20 cellular contexts compared by ENCODE assay signal in the genomic region with DNA sequence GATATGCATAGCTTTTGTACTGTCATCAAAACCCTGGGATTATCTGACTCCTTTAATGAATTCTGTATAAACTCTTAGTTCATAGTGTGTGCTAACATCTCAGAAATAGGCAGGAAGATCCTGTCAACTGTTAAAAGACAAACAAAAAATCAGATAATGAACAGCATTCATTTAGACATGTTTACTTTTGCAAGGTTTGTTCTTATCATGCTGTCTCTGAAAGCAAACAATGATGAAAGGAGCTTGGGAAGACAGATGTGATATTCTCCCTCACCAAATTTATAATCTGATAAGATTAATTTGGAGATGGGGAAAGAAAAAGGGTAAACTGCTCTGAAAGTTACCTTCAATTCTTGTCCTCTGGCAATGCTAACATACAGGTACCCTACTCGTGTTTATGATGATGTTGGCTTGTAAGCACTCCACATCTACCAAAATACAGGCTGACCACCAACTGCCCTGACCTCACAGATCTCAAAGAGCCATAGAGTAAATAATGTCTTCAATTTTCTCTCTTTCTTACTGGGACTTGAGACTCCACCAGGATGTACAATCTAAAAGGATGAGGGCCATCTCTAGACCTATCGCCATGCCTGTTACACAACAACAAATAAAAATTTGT.
A peak's percentile ranks its signal among the peaks of the same experiment; 100 is the strongest.
DNase-seq lines count a peak whose midpoint lies in the region; ATAC-seq, FAIRE-seq and TF ChIP-seq lines count a peak whose summit lies in the region.
"Had no signal": no experiment of that assay in that cellular context is flagged by ENCODE, and none has a peak within 500 bp of the region (broad histone marks: within the 10 kb centered on the region; RNA-seq: fewer than 3 reads in every experiment).

No MANE protein-coding gene starts in this region.

- H2AK5ac ChIP-seq in H1 (ENCODE audit: low read depth, low read length) (no peak overlapping the region), mesendoderm (ENCODE audit: low read length) (no peak overlapping the region)

- H3K9ac ChIP-seq in H1 (replicated peaks in 1 of 4; ENCODE audit: extremely low read depth in 1 of 4, low read depth in 3 of 4, low read length in 3 of 4) (no peak overlapping the region), mesendoderm (ENCODE audit: low read length) (no peak overlapping the region)

- H3K79me1 ChIP-seq in H1 (ENCODE audit: low read depth, low read length) (no peaks in the 10 kb centered on the region), mesendoderm (ENCODE audit: low read length) (no peaks in the 10 kb centered on the region)

- no peak overlapping the region for H3K4me2 ChIP-seq in H1 (ENCODE audit: insufficient read depth in 1 of 2, low read depth in 2 of 2, low read length in 2 of 2)
- H3K4me2 ChIP-seq in mesendoderm (ENCODE audit: low read length) = no peak overlapping the region
- H3K4me2 ChIP-seq: GM23338 had no signal

- H3K27me3 ChIP-seq in H1 (replicated peaks in 1 of 4; ENCODE audit: control insufficient read depth in 3 of 4, extremely low read depth in 1 of 4, insufficient read depth in 3 of 4, low read length in 3 of 4) (no peaks in the 10 kb centered on the region), mesendoderm (ENCODE audit: insufficient read depth, low read length, poor library complexity) (no peaks in the 10 kb centered on the region)
- H3K27me3 ChIP-seq: SJCRH30 had no signal

- H2BK5ac ChIP-seq in H1 (ENCODE audit: low read depth, low read length) (no peak overlapping the region), mesendoderm (ENCODE audit: low read length) (no peak overlapping the region)

- H4K8ac ChIP-seq in H1 (ENCODE audit: extremely low read depth, insufficient read depth, low read length) = no peak overlapping the region
- H4K8ac ChIP-seq in mesendoderm (ENCODE audit: low read depth, low read length) = no peak overlapping the region

- CTCF ChIA-PET in H1 (lab: Charles Lee; ENCODE audit: partially characterized antibody) = interaction anchor here (0.7 to 1.3 kb wide), 2 partner anchors 18 to 23 kb away, joined by 3 read pairs; no protein-coding TSS in a partner anchor

- no peak for TF ChIP-seq CTCF in H1 (IDR thresholded peaks at IDR 0.05; ENCODE audit: control extremely low read depth in 1 of 3, insufficient read depth in 1 of 3, low read depth in 1 of 3, low read length in 3 of 3)

- DNase-seq in NCI-H510A treated with DMSO at 0.1 percent for 48 hours (lab: John Stamatoyannopoulos, UW) (peak; percentile 13), NCI-H510A (lab: John Stamatoyannopoulos, UW) (no peak), NCI-H146 treated with DMSO at 0.1 percent for 48 hours (lab: John Stamatoyannopoulos, UW; ENCODE audit: unreplicated experiment) (peak; percentile 70), H1 (ENCODE audit: low read depth in 1 of 2, low spot score in 2 of 2) (no peak), mesendoderm (peak; percentile 1), cerebellum (ENCODE audit: low spot score) (no peak), H4 (ENCODE audit: low spot score) (no peak)
- DNase-seq: DMS79 treated with DMSO at 0.1 percent for 48 hours, MV-4-11, NCI-H1105 treated with DMSO at 0.1 percent for 48 hours, NCI-H1694 treated with DMSO at 0.1 percent for 48 hours, NCI-H2081 treated with DMSO at 0.1 percent for 48 hours, NCI-H2171 treated with DMSO at 0.1 percent for 48 hours, NCI-H774, SJCRH30, T-helper 1 cell had no signal

- H3K14ac ChIP-seq in H1 (ENCODE audit: insufficient read length) = no peak overlapping the region

- H2BK12ac ChIP-seq in H1 (ENCODE audit: low read depth, low read length) = no peak overlapping the region

- H3K36me3 ChIP-seq in H1 (ENCODE audit: control insufficient read depth in 2 of 4, insufficient read depth in 4 of 4, low read length in 3 of 4) (no peaks in the 10 kb centered on the region), mesendoderm (ENCODE audit: control insufficient read depth, insufficient read depth, low read length) (no peaks in the 10 kb centered on the region)
- H3K36me3 ChIP-seq: SJCRH30 had no signal

- H4K20me1 ChIP-seq in H1 (replicated peaks in 1 of 2; ENCODE audit: control insufficient read depth in 1 of 2, insufficient read depth in 2 of 2, low read length in 2 of 2) = no peaks in the 10 kb centered on the region

- no peak overlapping the region for H3K23ac ChIP-seq in H1 (ENCODE audit: insufficient read length)
- no peak overlapping the region for H3K23ac ChIP-seq in mesendoderm (ENCODE audit: low read length)

- H3K79me2 ChIP-seq in H1 (ENCODE audit: control insufficient read depth in 1 of 2, insufficient read depth in 2 of 2, low read length in 2 of 2) = no peaks in the 10 kb centered on the region
- no peaks in the 10 kb centered on the region for H3K79me2 ChIP-seq in mesendoderm (ENCODE audit: control insufficient read depth, insufficient read depth, low read length)

- TF ChIP-seq POLR2A in H1 (IDR thresholded peaks at IDR 0.05; ENCODE audit: control extremely low read depth in 1 of 2, low read depth in 2 of 2, low read length in 2 of 2) = no peak

- no peak overlapping the region for H4K91ac ChIP-seq in H1 (replicated peaks; ENCODE audit: insufficient read length, low read length)

- H3K18ac ChIP-seq in H1 (ENCODE audit: extremely low read depth, low read length) = no peak overlapping the region
- H3K18ac ChIP-seq in mesendoderm (ENCODE audit: low read length) = no peak overlapping the region

- no peak for TF ChIP-seq RAD21 in H1 (IDR thresholded peaks at IDR 0.05 in 1 of 2, conservative IDR thresholded peaks at IDR 0.05 in 1 of 2; ENCODE audit: low read depth in 2 of 2, low read length in 2 of 2)

- H3K56ac ChIP-seq in H1 (replicated peaks; ENCODE audit: insufficient read length, low read depth, low read length) = no peak overlapping the region
- H3K56ac ChIP-seq in mesendoderm (ENCODE audit: low read length) = no peak overlapping the region

- H2BK120ac ChIP-seq in H1 (replicated peaks; ENCODE audit: low read depth, low read length) (no peak overlapping the region), mesendoderm (ENCODE audit: low read depth, low read length) (no peak overlapping the region)

- POLR2A ChIA-PET in H1 (lab: Charles Lee; ENCODE audit: partially characterized antibody) = no interaction called here

- H4K5ac ChIP-seq in H1 (ENCODE audit: insufficient read length, low read depth, low read length) (no peak overlapping the region), mesendoderm (ENCODE audit: low read length) (no peak overlapping the region)

- no peak for TF ChIP-seq EP300 in H1 (IDR thresholded peaks at IDR 0.05; ENCODE audit: borderline replicate concordance in 1 of 2, low read depth in 2 of 2, low read length in 2 of 2)

- FAIRE-seq in H1 (lab: Jason Lieb, UNC) = peak; percentile 7
- FAIRE-seq: RCC 7860 had no signal

- no peak overlapping the region for H2BK20ac ChIP-seq in H1 (ENCODE audit: low read length)

- H3K4me3 ChIP-seq in H1 (ENCODE audit: extremely low read depth in 1 of 4, insufficient read depth in 2 of 4, low read depth in 3 of 4, low read length in 4 of 4) (no peak overlapping the region), mesendoderm (ENCODE audit: low read length) (no peak overlapping the region)
- H3K4me3 ChIP-seq: GM23338, SJCRH30 had no signal

- H3K27ac ChIP-seq in H1 (ENCODE audit: low read depth, low read length) (no peak overlapping the region), mesendoderm (ENCODE audit: low read depth, low read length) (no peak overlapping the region)
- H3K27ac ChIP-seq: SJCRH30 had no signal

- WGBS in H1 (ENCODE audit: extremely low coverage in 1 of 2, insufficient coverage in 1 of 2, insufficient read length in 1 of 2, insufficient replicate concordance in 2 of 2, low coverage in 1 of 2, low lambda C conversion rate in 2 of 2, missing lambda C conversion rate in 1 of 2), 2 experiments = 93% methylated on average over 2 of the region's 2 CpGs; no CpG with 5 or more reads in 1 of the 2 experiments
- no CpG with 5 or more reads among the region's 2 CpGs for WGBS in mesendoderm (ENCODE audit: extremely low coverage, insufficient coverage, low lambda C conversion rate)

- H3K4ac ChIP-seq in H1 (replicated peaks; ENCODE audit: insufficient read length, low read depth, low read length) (no peak overlapping the region), mesendoderm (ENCODE audit: low read depth, low read length) (no peak overlapping the region)

- no peaks in the 10 kb centered on the region for H3K9me3 ChIP-seq in H1 (ENCODE audit: insufficient read depth in 2 of 2, low read depth in 1 of 2, low read length in 1 of 2)
- H3K9me3 ChIP-seq: SJCRH30 had no signal

- no peak for ATAC-seq in GM18520 (IDR thresholded peaks at IDR 0.05; ENCODE audit: unreplicated experiment)
- ATAC-seq: GM23338, HCT116 had no signal

- H3K23me2 ChIP-seq in H1 (ENCODE audit: low read depth, low read length) = no peaks in the 10 kb centered on the region

- H2BK15ac ChIP-seq in H1 (ENCODE audit: low read length) = no peak overlapping the region
- no peak overlapping the region for H2BK15ac ChIP-seq in mesendoderm (replicated peaks; ENCODE audit: low read depth)

- H2AFZ ChIP-seq in H1 (ENCODE audit: low read length) = no peak overlapping the region
- H2AFZ ChIP-seq: GM23338 had no signal

- no peaks in the 10 kb centered on the region for H3K4me1 ChIP-seq in H1 (replicated peaks in 1 of 4; ENCODE audit: control insufficient read depth in 3 of 4, insufficient read depth in 4 of 4, low read length in 3 of 4)
- H3K4me1 ChIP-seq in mesendoderm (ENCODE audit: control insufficient read depth, low read depth, low read length) = no peaks in the 10 kb centered on the region

TF ChIP-seq in H1, 55 proteins besides CTCF, POLR2A, EP300 and RAD21:
- TF ChIP-seq, protein P1, sequence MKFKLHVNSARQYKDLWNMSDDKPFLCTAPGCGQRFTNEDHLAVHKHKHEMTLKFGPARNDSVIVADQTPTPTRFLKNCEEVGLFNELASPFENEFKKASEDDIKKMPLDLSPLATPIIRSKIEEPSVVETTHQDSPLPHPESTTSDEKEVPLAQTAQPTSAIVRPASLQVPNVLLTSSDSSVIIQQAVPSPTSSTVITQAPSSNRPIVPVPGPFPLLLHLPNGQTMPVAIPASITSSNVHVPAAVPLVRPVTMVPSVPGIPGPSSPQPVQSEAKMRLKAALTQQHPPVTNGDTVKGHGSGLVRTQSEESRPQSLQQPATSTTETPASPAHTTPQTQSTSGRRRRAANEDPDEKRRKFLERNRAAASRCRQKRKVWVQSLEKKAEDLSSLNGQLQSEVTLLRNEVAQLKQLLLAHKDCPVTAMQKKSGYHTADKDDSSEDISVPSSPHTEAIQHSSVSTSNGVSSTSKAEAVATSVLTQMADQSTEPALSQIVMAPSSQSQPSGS (IDR thresholded peaks at IDR 0.05; ENCODE audit: low read length) = no peak

Comparison
In these comparisons a context has a peak if more than half of its experiments do, and no peak if none do; other contexts are left out.
1. DNase-seq: peak in NCI-H510A treated with DMSO at 0.1 percent for 48 hours (single experiment), NCI-H146 treated with DMSO at 0.1 percent for 48 hours (single experiment) and mesendoderm (single experiment); none in NCI-H510A (single experiment), H1 (0 of 2), cerebellum (single experiment) and H4 (single experiment).